8 cellular contexts compared by ENCODE assay signal in the genomic region with DNA sequence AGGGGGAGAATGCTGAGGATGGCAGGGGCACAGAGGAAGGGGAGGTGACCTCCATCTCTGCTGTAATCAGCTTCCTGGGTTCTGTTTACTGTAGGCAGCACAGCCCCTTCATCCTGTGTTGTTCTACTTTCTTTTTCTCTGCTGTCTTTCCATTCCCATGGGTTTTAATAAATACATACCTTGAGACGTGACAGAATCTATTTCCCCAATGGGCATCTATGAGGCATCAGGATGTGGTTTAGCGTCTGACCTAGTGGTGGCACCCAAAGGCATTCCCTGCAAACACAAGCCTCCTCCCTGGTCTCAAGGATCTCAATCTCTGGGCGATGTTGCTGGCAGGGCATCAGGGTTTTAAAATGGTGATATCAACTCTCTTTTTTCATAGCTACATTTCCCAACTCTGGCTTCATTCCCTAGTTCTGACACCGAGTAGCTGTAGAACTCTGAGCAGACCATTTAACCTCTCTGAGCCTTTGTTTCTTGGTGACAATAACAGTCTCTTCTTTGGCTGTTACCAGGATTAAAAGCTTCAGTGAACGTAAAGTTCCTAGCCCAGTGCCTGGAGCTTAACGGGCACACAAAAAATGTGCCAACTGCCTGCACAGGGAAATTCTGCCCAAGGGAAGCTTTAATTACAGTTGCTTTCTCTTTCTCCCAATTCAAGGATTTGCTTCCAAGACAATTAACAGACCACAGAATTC.
DNase-seq lines count a peak whose midpoint lies in the region; ATAC-seq and TF ChIP-seq lines count a peak whose summit lies in the region.

No MANE protein-coding gene starts in this region.

- peak; percentile 37 for DNase-seq in DMS79 treated with DMSO at 0.1 percent for 48 hours (lab: John Stamatoyannopoulos, UW)
- DNase-seq in DMS79 (lab: John Stamatoyannopoulos, UW) = no peak
- DNase-seq in NCI-H226 = peak; percentile 70
- DNase-seq in dedifferentiated amniotic fluid mesenchymal stem cell (ENCODE audit: extremely low spot score) = peak; percentile 45
- no peak for DNase-seq in psoas muscle
- no peak for DNase-seq in NCI-H187 (lab: John Stamatoyannopoulos, UW)
- DNase-seq in Peyer's patch = no peak
- DNase-seq in H7 = no peak

- intact Hi-C loops in psoas muscle (cut with DNase I) = loop anchor here (5.0 to 10.0 kb wide), 3 partner anchors 39 to 541 kb away; no protein-coding TSS in a partner anchor

- TF ChIP-seq CTCF in psoas muscle (IDR thresholded peaks at IDR 0.05) = no peak
- TF ChIP-seq CTCF in Peyer's patch (IDR thresholded peaks at IDR 0.05) = peak in 1 of 6 experiments; percentile 21

- 17 to 30% (median 20%) methylated on average over 6 of the region's 6 CpGs for WGBS in psoas muscle, 3 donors

- H3K27ac ChIP-seq in psoas muscle (no peak overlapping the region), Peyer's patch (no peak overlapping the region)

- ATAC-seq in psoas muscle = peak; percentile 43 to 60 (median 48)

- H3K4me1 ChIP-seq in psoas muscle (peaks cover 10% of the 10 kb centered on the region), Peyer's patch (peaks cover 0 to 5% (median 0%) of the 10 kb centered on the region in 4 donors)

- TF ChIP-seq POLR2A in Peyer's patch (IDR thresholded peaks at IDR 0.05) = no peak

- H3K4me3 ChIP-seq in psoas muscle (peak overlapping the region; percentile 59), Peyer's patch (no peak overlapping the region), H7 (ENCODE audit: insufficient read depth, low read depth, low read length) (no peak overlapping the region)

- H3K27me3 ChIP-seq in psoas muscle (ENCODE audit: insufficient read depth in 3 of 3, low read length in 2 of 3) (no peaks in the 10 kb centered on the region), Peyer's patch (no peaks in the 10 kb centered on the region), H7 (ENCODE audit: control insufficient read depth, insufficient read depth, low read length) (no peaks in the 10 kb centered on the region)

- H3K36me3 ChIP-seq in psoas muscle (ENCODE audit: insufficient read depth in 1 of 2, low read depth in 1 of 2) (no peaks in the 10 kb centered on the region), Peyer's patch (no peaks in the 10 kb centered on the region), H7 (replicated peaks; ENCODE audit: control insufficient read depth, insufficient read depth, low read length) (no peaks in the 10 kb centered on the region)

- no peaks in the 10 kb centered on the region for H3K9me3 ChIP-seq in psoas muscle
- H3K9me3 ChIP-seq in Peyer's patch = no peaks in the 10 kb centered on the region

Comparison
In these comparisons a context has a peak if more than half of its experiments do, and no peak if none do; other contexts are left out.
1. DNase-seq: peak in DMS79 treated with DMSO at 0.1 percent for 48 hours (single experiment), NCI-H226 (single experiment) and dedifferentiated amniotic fluid mesenchymal stem cell (single experiment); none in DMS79 (single experiment), psoas muscle (0 of 2), NCI-H187 (0 of 2), Peyer's patch (0 of 3) and H7 (single experiment).